ENCODE assay signal across 1 cellular context in genomic region chr22:35308480-35308945, GRCh38.
TF ChIP-seq lines count a peak whose summit lies in the region.

No MANE protein-coding gene starts in this region.

TF ChIP-seq in HepG2, 621 proteins besides CTCF, POLR2A, EP300 and RAD21 (continued from another document):
- TF ChIP-seq SATB2 (CRISPR knock-in tag; IDR thresholded peaks at IDR 0.05), result no peak
- TF ChIP-seq TAF1 (CRISPR knock-in tag; IDR thresholded peaks at IDR 0.05), result no peak
- TF ChIP-seq HNF1A (IDR thresholded peaks at IDR 0.05; ENCODE audit: low read depth), result no peak
- no peak for TF ChIP-seq HNF1A (CRISPR knock-in tag; IDR thresholded peaks at IDR 0.05; ENCODE audit: borderline replicate concordance)
- no peak for TF ChIP-seq KDM5A (IDR thresholded peaks at IDR 0.05; ENCODE audit: borderline replicate concordance, low read length)
- TF ChIP-seq XBP1 (CRISPR knock-in tag; IDR thresholded peaks at IDR 0.05), result no peak
- no peak for TF ChIP-seq ZNF652 (CRISPR knock-in tag; IDR thresholded peaks at IDR 0.05; ENCODE audit: borderline replicate concordance, low read depth)
- no peak for TF ChIP-seq CEBPZ (IDR thresholded peaks at IDR 0.05; ENCODE audit: low read length)
- TF ChIP-seq DPF2 (CRISPR knock-in tag; IDR thresholded peaks at IDR 0.05; ENCODE audit: borderline replicate concordance, low read depth), result no peak
- TF ChIP-seq MXD4 (CRISPR knock-in tag; IDR thresholded peaks at IDR 0.05), result no peak
- TF ChIP-seq ZNF17 (CRISPR knock-in tag; IDR thresholded peaks at IDR 0.05), result no peak
- TF ChIP-seq, protein P1, sequence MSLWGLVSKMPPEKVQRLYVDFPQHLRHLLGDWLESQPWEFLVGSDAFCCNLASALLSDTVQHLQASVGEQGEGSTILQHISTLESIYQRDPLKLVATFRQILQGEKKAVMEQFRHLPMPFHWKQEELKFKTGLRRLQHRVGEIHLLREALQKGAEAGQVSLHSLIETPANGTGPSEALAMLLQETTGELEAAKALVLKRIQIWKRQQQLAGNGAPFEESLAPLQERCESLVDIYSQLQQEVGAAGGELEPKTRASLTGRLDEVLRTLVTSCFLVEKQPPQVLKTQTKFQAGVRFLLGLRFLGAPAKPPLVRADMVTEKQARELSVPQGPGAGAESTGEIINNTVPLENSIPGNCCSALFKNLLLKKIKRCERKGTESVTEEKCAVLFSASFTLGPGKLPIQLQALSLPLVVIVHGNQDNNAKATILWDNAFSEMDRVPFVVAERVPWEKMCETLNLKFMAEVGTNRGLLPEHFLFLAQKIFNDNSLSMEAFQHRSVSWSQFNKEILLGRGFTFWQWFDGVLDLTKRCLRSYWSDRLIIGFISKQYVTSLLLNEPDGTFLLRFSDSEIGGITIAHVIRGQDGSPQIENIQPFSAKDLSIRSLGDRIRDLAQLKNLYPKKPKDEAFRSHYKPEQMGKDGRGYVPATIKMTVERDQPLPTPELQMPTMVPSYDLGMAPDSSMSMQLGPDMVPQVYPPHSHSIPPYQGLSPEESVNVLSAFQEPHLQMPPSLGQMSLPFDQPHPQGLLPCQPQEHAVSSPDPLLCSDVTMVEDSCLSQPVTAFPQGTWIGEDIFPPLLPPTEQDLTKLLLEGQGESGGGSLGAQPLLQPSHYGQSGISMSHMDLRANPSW (CRISPR knock-in tag; IDR thresholded peaks at IDR 0.05; ENCODE audit: borderline replicate concordance), result no peak
- TF ChIP-seq, protein P2, sequence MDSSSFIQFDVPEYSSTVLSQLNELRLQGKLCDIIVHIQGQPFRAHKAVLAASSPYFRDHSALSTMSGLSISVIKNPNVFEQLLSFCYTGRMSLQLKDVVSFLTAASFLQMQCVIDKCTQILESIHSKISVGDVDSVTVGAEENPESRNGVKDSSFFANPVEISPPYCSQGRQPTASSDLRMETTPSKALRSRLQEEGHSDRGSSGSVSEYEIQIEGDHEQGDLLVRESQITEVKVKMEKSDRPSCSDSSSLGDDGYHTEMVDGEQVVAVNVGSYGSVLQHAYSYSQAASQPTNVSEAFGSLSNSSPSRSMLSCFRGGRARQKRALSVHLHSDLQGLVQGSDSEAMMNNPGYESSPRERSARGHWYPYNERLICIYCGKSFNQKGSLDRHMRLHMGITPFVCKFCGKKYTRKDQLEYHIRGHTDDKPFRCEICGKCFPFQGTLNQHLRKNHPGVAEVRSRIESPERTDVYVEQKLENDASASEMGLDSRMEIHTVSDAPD (CRISPR knock-in tag; IDR thresholded peaks at IDR 0.05), result no peak
